ENCODE assay signal across 21 cellular contexts in genomic region chr6:94272327-94272726, GRCh38.
A peak's percentile ranks its signal among the peaks of the same experiment; 100 is the strongest.
DNase-seq lines count a peak whose midpoint lies in the region; ATAC-seq, FAIRE-seq and TF ChIP-seq lines count a peak whose summit lies in the region.
"Had no signal": no experiment of that assay in that cellular context is flagged by ENCODE, and none has a peak within 500 bp of the region (broad histone marks: within the 10 kb centered on the region; RNA-seq: fewer than 3 reads in every experiment).

No MANE protein-coding gene starts in this region.

- ATAC-seq in PC-3, result peak; percentile 57; the same call in 1 of the 2 replicates
- no peak for ATAC-seq in HepG2
- ATAC-seq in HG03045 (IDR thresholded peaks at IDR 0.05; ENCODE audit: unreplicated experiment), result no peak
- ATAC-seq: A549, K562 had no signal

- no peak overlapping the region for H3K4me3 ChIP-seq in PC-3 (ENCODE audit: low read length)
- H3K4me3 ChIP-seq in HepG2 (replicated peaks in 1 of 3; ENCODE audit: insufficient read depth in 1 of 3, low read depth in 2 of 3, low read length in 3 of 3), result no peak overlapping the region
- H3K4me3 ChIP-seq: A549, K562 had no signal

- no peak for TF ChIP-seq EP300 in HepG2 (IDR thresholded peaks at IDR 0.05; ENCODE audit: low read depth in 2 of 2, low read length in 2 of 2)
- no peak for TF ChIP-seq EP300 in HepG2 (CRISPR knock-in tag; IDR thresholded peaks at IDR 0.05; ENCODE audit: borderline replicate concordance)

- peak overlapping the region; percentile 38 for H3K27ac Mint-ChIP-seq in progenitor cell of endocrine pancreas
- H3K27ac Mint-ChIP-seq: HFFc6 had no signal

- H3K9me3 ChIP-seq in PC-3 (ENCODE audit: low read length) (no peaks in the 10 kb centered on the region), HepG2 (ENCODE audit: low read length) (no peaks in the 10 kb centered on the region)
- H3K9me3 ChIP-seq: A549 had no signal

- peaks cover 11% of the 10 kb centered on the region for H3K27me3 Mint-ChIP-seq in progenitor cell of endocrine pancreas

- H3K27me3 ChIP-seq in PC-3 (ENCODE audit: low read length) (no peaks in the 10 kb centered on the region), HepG2 (ENCODE audit: control insufficient read depth in 1 of 2, insufficient read depth in 2 of 2, low read length in 2 of 2) (no peaks in the 10 kb centered on the region)

- H3K9ac ChIP-seq in PC-3 (ENCODE audit: low read length) (no peak overlapping the region), HepG2 (ENCODE audit: insufficient read depth, low read depth, low read length) (no peak overlapping the region)

- no peak overlapping the region for H2AFZ ChIP-seq in PC-3 (ENCODE audit: low read length)
- H2AFZ ChIP-seq in HepG2 (ENCODE audit: low read length), result no peak overlapping the region

- no peak overlapping the region for H3K4me2 ChIP-seq in PC-3 (ENCODE audit: low read length)
- H3K4me2 ChIP-seq in HepG2 (ENCODE audit: low read depth, low read length), result no peak overlapping the region
- H3K4me2 ChIP-seq: A549 had no signal

- no peaks in the 10 kb centered on the region for H3K79me2 ChIP-seq in PC-3 (ENCODE audit: low read length)
- no peaks in the 10 kb centered on the region for H3K79me2 ChIP-seq in HepG2 (ENCODE audit: insufficient read depth, low read length)

- no peak for FAIRE-seq in HepG2 (lab: Jason Lieb, UNC)
- FAIRE-seq: A549, G401.6, GM12892, K562 had no signal

- H3K4me1 ChIP-seq in PC-3 (ENCODE audit: insufficient read depth, low read length) (no peaks in the 10 kb centered on the region), HepG2 (ENCODE audit: insufficient read depth, low read length) (no peaks in the 10 kb centered on the region)
- H3K4me1 ChIP-seq: A549 had no signal

- H4K20me1 ChIP-seq in PC-3 (ENCODE audit: low read length), result no peaks in the 10 kb centered on the region
- H4K20me1 ChIP-seq in HepG2 (ENCODE audit: insufficient read depth, low read length), result no peaks in the 10 kb centered on the region

- H3F3A ChIP-seq in PC-3 (ENCODE audit: low read length, unreplicated experiment), result no peaks in the 10 kb centered on the region

- no peak for TF ChIP-seq RAD21 in HepG2 (CRISPR knock-in tag; IDR thresholded peaks at IDR 0.05)

- CTCF ChIA-PET in PC-3 (lab: Charles Lee) (no interaction called here), HepG2 (lab: Yijun Ruan, JAX; ENCODE audit: low intra/inter-chr PET ratio, low total read pairs) (no interaction called here)

- H3K9me2 ChIP-seq in PC-3 (replicated peaks; ENCODE audit: low read length), result no peaks in the 10 kb centered on the region

- in situ Hi-C loops in HepG2 (cut with HindIII; ENCODE audit: extremely low pct_ligation_motif_present, low pct_unique_long_range_greater_than_20kb), result no loop called here

- H3K36me3 Mint-ChIP-seq in progenitor cell of endocrine pancreas (ENCODE audit: insufficient read depth), result no peaks in the 10 kb centered on the region

- DNase-seq in NCI-H2196 (lab: John Stamatoyannopoulos, UW; ENCODE audit: unreplicated experiment), result peak; percentile 4
- DNase-seq in NCI-H2196 treated with DMSO at 0.1 percent for 48 hours (lab: John Stamatoyannopoulos, UW; ENCODE audit: unreplicated experiment), result no peak
- peak; percentile 40 for DNase-seq in NCI-H2107 treated with DMSO at 0.1 percent for 48 hours (lab: John Stamatoyannopoulos, UW; ENCODE audit: unreplicated experiment)
- DNase-seq in PC-3, result no peak
- DNase-seq in progenitor cell of endocrine pancreas (ENCODE audit: low spot score, unreplicated experiment), result no peak
- no peak for DNase-seq in HepG2 (ENCODE audit: low spot score)
- no peak for DNase-seq in NCI-H82 (lab: John Stamatoyannopoulos, UW)
- DNase-seq: COR-L47, DMS79, GOT3, HFFc6, NCI-H1048, NCI-H446, T-helper 9 cell had no signal

- no peaks in the 10 kb centered on the region for H3K9me3 Mint-ChIP-seq in progenitor cell of endocrine pancreas (ENCODE audit: low read depth)

- POLR2A ChIA-PET in PC-3 (lab: Charles Lee; ENCODE audit: unreplicated experiment) (no interaction called here), HepG2 (lab: Yijun Ruan, JAX) (no interaction called here)

- H3K27ac ChIP-seq in PC-3 (ENCODE audit: low read length) (no peak overlapping the region), HepG2 (ENCODE audit: extremely low read length, insufficient read depth, low read length) (no peak overlapping the region)
- H3K27ac ChIP-seq: A549, C4-2B, HL-60 had no signal

- no CpG with 5 or more reads among the region's 2 CpGs for WGBS in HepG2 (ENCODE audit: low lambda C conversion rate)

- intact Hi-C loops in PC-3 (cut with micrococcal nuclease) (no loop called here), HepG2 (cut with micrococcal nuclease; ENCODE audit: unreplicated experiment) (no loop called here)

- H3K4me1 Mint-ChIP-seq in progenitor cell of endocrine pancreas (ENCODE audit: low read depth), result peaks cover 17% of the 10 kb centered on the region

- H3K4me3 Mint-ChIP-seq in progenitor cell of endocrine pancreas (ENCODE audit: low read depth), result no peak overlapping the region
- H3K4me3 Mint-ChIP-seq: HFFc6 had no signal

- BruUV-seq in PC-3 (replicated peaks; lab: Mats Ljungman, UMichigan) (no TSS peak), HepG2 (replicated peaks; lab: Mats Ljungman, UMichigan) (no TSS peak)

- no peak for TF ChIP-seq CTCF in PC-3 (conservative IDR thresholded peaks at IDR 0.05; ENCODE audit: low read depth, low read length)
- no peak for TF ChIP-seq CTCF in progenitor cell of endocrine pancreas (IDR thresholded peaks at IDR 0.05; ENCODE audit: unreplicated experiment)
- no peak for TF ChIP-seq CTCF in HepG2 (CRISPR knock-in tag; IDR thresholded peaks at IDR 0.05)

- H3K36me3 ChIP-seq in PC-3 (ENCODE audit: low read depth, low read length) (no peaks in the 10 kb centered on the region), HepG2 (replicated peaks in 1 of 2; ENCODE audit: control insufficient read depth in 1 of 2, insufficient read depth in 2 of 2, low read length in 2 of 2) (no peaks in the 10 kb centered on the region)

- no peak for TF ChIP-seq POLR2A in HepG2 (IDR thresholded peaks at IDR 0.05; ENCODE audit: insufficient read depth in 1 of 2, low read depth in 2 of 2, low read length in 2 of 2)

TF ChIP-seq in HepG2, 621 proteins besides CTCF, POLR2A, EP300 and RAD21 (continues in another document):
- TF ChIP-seq ZNF296 (CRISPR knock-in tag; conservative IDR thresholded peaks at IDR 0.05) (no peak), CHD2 (IDR thresholded peaks at IDR 0.05; ENCODE audit: low read depth, low read length) (no peak), ZBTB4 (CRISPR knock-in tag; IDR thresholded peaks at IDR 0.05; ENCODE audit: borderline replicate concordance) (no peak), GTF2F1 (IDR thresholded peaks at IDR 0.05; ENCODE audit: low read length) (no peak), SRF (IDR thresholded peaks at IDR 0.05; ENCODE audit: low read depth, low read length) (no peak), TIGD3 (CRISPR knock-in tag; IDR thresholded peaks at IDR 0.05; ENCODE audit: borderline replicate concordance) (no peak), ZNF207 (IDR thresholded peaks at IDR 0.05; ENCODE audit: borderline replicate concordance) (no peak)
- TF ChIP-seq, protein P1, sequence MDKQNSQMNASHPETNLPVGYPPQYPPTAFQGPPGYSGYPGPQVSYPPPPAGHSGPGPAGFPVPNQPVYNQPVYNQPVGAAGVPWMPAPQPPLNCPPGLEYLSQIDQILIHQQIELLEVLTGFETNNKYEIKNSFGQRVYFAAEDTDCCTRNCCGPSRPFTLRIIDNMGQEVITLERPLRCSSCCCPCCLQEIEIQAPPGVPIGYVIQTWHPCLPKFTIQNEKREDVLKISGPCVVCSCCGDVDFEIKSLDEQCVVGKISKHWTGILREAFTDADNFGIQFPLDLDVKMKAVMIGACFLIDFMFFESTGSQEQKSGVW (CRISPR knock-in tag; IDR thresholded peaks at IDR 0.05; ENCODE audit: borderline replicate concordance), result no peak

Comparison
In these comparisons a context has a peak if more than half of its experiments do, and no peak if none do; other contexts are left out.
1. DNase-seq: peak in NCI-H2196 (single experiment) and NCI-H2107 treated with DMSO at 0.1 percent for 48 hours (single experiment); none in NCI-H2196 treated with DMSO at 0.1 percent for 48 hours (single experiment), PC-3 (single experiment), progenitor cell of endocrine pancreas (single experiment), HepG2 (single experiment) and NCI-H82 (single experiment).